Comparison of ENCODE assay signal across 7 cellular contexts in genomic region chr4:24913099-24913445, GRCh38. TPM values are rescaled to one million over a fixed set of nuclear protein-coding genes. Genes with fewer than 3 reads are reported as not detected.
DNase-seq lines count a peak whose midpoint lies in the region; ATAC-seq and TF ChIP-seq lines count a peak whose summit lies in the region.

No MANE protein-coding gene starts in this region.

- in situ Hi-C loops in astrocyte of the cerebellum (cut with HindIII; ENCODE audit: low sequenced_read_pairs) = no loop called here

- peaks cover 38 to 44% of the 10 kb centered on the region in 2 donors for H3K27me3 Mint-ChIP-seq in stimulated activated naive B cell treated with anti-CD40 and anti-IgM and Interleukin-4, amounts not matched to agents 10 μg/mL and 1 μg/mL and 100 μg/mL, for 72 hours

- peaks cover 4% of the 10 kb centered on the region in 2 donors for H3K36me3 Mint-ChIP-seq in stimulated activated naive B cell treated with anti-CD40 and anti-IgM and Interleukin-4, amounts not matched to agents 10 μg/mL and 1 μg/mL and 100 μg/mL, for 72 hours

- DNase-seq in HL-60 (ENCODE audit: low read depth in 1 of 2, low spot score in 1 of 2) (no peak), astrocyte of the cerebellum (ENCODE audit: low read depth) (no peak), kidney epithelial cell (ENCODE audit: low read depth) (no peak), kidney glomerular epithelial cell (lab: John Stamatoyannopoulos, UW) (no peak), AG20443 (ENCODE audit: low spot score) (no peak), SHP77 treated with DMSO at 0.1 percent for 48 hours (lab: John Stamatoyannopoulos, UW) (no peak)
- DNase-seq in stimulated activated naive B cell treated with anti-CD40 and anti-IgM and Interleukin-4, amounts not matched to agents 10 μg/mL and 1 μg/mL and 100 μg/mL, for 72 hours = no peak

- peaks cover 8 to 9% of the 10 kb centered on the region in 2 donors for H3K9me3 Mint-ChIP-seq in stimulated activated naive B cell treated with anti-CD40 and anti-IgM and Interleukin-4, amounts not matched to agents 10 μg/mL and 1 μg/mL and 100 μg/mL, for 72 hours

- H3K4me1 Mint-ChIP-seq in stimulated activated naive B cell treated with anti-CD40 and anti-IgM and Interleukin-4, amounts not matched to agents 10 μg/mL and 1 μg/mL and 100 μg/mL, for 72 hours = peaks cover 5 to 10% of the 10 kb centered on the region in 2 donors

- H3K4me3 Mint-ChIP-seq in stimulated activated naive B cell treated with anti-CD40 and anti-IgM and Interleukin-4, amounts not matched to agents 10 μg/mL and 1 μg/mL and 100 μg/mL, for 72 hours = peak overlapping the region; percentile 72

- H3K36me3 ChIP-seq in kidney epithelial cell (ENCODE audit: control insufficient read depth, insufficient read depth, low read length) = no peaks in the 10 kb centered on the region

- H3K27ac Mint-ChIP-seq in stimulated activated naive B cell treated with anti-CD40 and anti-IgM and Interleukin-4, amounts not matched to agents 10 μg/mL and 1 μg/mL and 100 μg/mL, for 72 hours = no peak overlapping the region

- H3K27me3 ChIP-seq in HL-60 (ENCODE audit: insufficient read depth, poor library complexity, severe bottlenecking) (no peaks in the 10 kb centered on the region), kidney epithelial cell (ENCODE audit: control insufficient read depth, insufficient read depth, low read length) (no peaks in the 10 kb centered on the region)

- no peak overlapping the region for H3K27ac ChIP-seq in HL-60 (replicated peaks)

- TF ChIP-seq CTCF in HL-60 (IDR thresholded peaks at IDR 0.05; ENCODE audit: insufficient read depth, low read length) (no peak), astrocyte of the cerebellum (IDR thresholded peaks at IDR 0.05; ENCODE audit: low read depth, low read length, missing control alignments) (no peak), kidney epithelial cell (IDR thresholded peaks at IDR 0.05; ENCODE audit: insufficient read depth, low read length, poor library complexity, severe bottlenecking) (no peak)

- ATAC-seq in stimulated activated naive B cell treated with anti-CD40 and anti-IgM and Interleukin-4, amounts not matched to agents 10 μg/mL and 1 μg/mL and 100 μg/mL, for 72 hours (replicated peaks) = no peak

- peak overlapping the region; percentile 42 for H3K4me3 ChIP-seq in HL-60 (replicated peaks; ENCODE audit: insufficient read depth, low read length)
- peak overlapping the region; percentile 52 for H3K4me3 ChIP-seq in astrocyte of the cerebellum (ENCODE audit: low read depth, low read length)
- H3K4me3 ChIP-seq in kidney epithelial cell (ENCODE audit: low read depth, low read length) = peak overlapping the region; percentile 55

RNA-seq across cellular contexts. Expression of gene CCDC149, which starts 0.2 kb away (rescaled TPM):
- 4.9 and 8.0 TPM in 2 replicates for total RNA-seq in kidney epithelial cell
